ENCODE assay signal across 24 cellular contexts in the genomic region with DNA sequence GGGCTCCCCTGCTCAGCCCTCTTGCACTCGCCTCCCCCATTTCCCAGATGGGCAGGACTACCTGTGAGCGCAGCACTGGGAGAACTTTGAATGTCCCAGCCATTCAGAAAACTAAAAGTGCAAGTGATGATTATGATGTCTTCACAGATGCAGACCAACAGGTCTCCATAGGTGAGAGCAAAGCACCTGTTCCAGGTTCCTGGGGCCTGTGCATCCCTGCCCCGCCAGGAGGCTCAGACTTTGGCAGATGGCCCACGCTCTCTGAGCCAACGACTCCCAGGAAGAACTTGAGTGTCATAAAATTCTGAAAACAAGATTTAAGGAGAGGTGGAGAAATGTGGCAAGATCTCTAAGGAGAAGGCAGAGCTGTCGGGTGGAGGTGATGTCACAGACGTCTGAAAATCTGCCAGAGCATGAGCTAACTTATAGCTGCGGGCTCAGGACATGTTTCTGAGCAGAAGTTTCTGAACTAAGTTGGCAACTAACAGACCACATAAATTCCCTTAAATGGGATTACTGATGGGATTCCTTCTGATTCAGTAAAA.
"Had no signal": no experiment of that assay in that cellular context is flagged by ENCODE, and none has a peak within 500 bp of the region (broad histone marks: within the 10 kb centered on the region; RNA-seq: fewer than 3 reads in every experiment).

No MANE protein-coding gene starts in this region.

- H3K27ac ChIP-seq: brain microvascular endothelial cell, Peyer's patch, RWPE1 had no signal

- H3K4me1 ChIP-seq: Peyer's patch had no signal

- H3K9me3 ChIP-seq: Peyer's patch had no signal

- H3K36me3 ChIP-seq: brain microvascular endothelial cell, Peyer's patch had no signal

- H3K27me3 ChIP-seq: brain microvascular endothelial cell, Peyer's patch had no signal

- DNase-seq: activated B cell treated with CpG ODN at 0.5 μM for 24 hours; activated CD4-positive, alpha-beta T cell treated with anti-CD3 and anti-CD28 coated beads for 1 hour; activated CD4-positive, alpha-beta T cell treated with anti-CD3 and anti-CD28 coated beads, Interleukin-2, amount 10 ng/mL, durations not matched to agents 24 days and 14 days; activated CD4-positive, alpha-beta T cell treated with anti-CD3 and anti-CD28 coated beads, Interleukin-2, amount 50 U/mL, for 48 hours; activated CD8-positive, alpha-beta memory T cell treated with anti-CD3 and anti-CD28 coated beads for 24 hours; activated effector memory CD4-positive, alpha-beta T cell treated with anti-CD3 and anti-CD28 coated beads, Interleukin-2, amount 50 U/mL, for 16 hours; activated naive CD4-positive, alpha-beta T cell treated with Interleukin-2 at 50 U/mL for 16 hours; activated T-cell treated with anti-CD3 and anti-CD28 coated beads, Interleukin-2, amount 50 U/mL, for 4 hours; brain microvascular endothelial cell; cerebellar nuclear complex; Kasumi-1; KBM-7; NCI-H1092; NCI-H1417; NCI-H1930; NCI-H2171 treated with DMSO at 0.1 percent for 48 hours; NCI-H226; NCI-H526 treated with DMSO at 0.1 percent for 48 hours; SHP77 treated with DMSO at 0.1 percent for 48 hours; T-helper 17 cell; T-helper 9 cell had no signal

- ATAC-seq: activated naive CD4-positive, alpha-beta T cell treated with anti-CD3 and anti-CD28 coated beads, Interleukin-2, amount 50 U/mL, for 72 hours; activated T-cell treated with anti-CD3 and anti-CD28 coated beads, Interleukin-2, amount 50 U/mL, for 4 hours; T-helper 17 cell had no signal

- H3K4me3 ChIP-seq: Peyer's patch had no signal
